In genomic region chr6:52555531-52556228, GRCh38 we compare ENCODE assay signal across 23 cellular contexts. TPM values are rescaled to one million over a fixed set of nuclear protein-coding genes. Genes with fewer than 3 reads are reported as not detected.
DNase-seq lines count a peak whose midpoint lies in the region; ATAC-seq, FAIRE-seq and TF ChIP-seq lines count a peak whose summit lies in the region.
"Had no signal": no experiment of that assay in that cellular context is flagged by ENCODE, and none has a peak within 500 bp of the region (broad histone marks: within the 10 kb centered on the region; RNA-seq: fewer than 3 reads in every experiment).

No MANE protein-coding gene starts in this region.

- H3K4me2 ChIP-seq in BLaER1: peak overlapping the region; percentile 83
- H3K4me2 ChIP-seq: A549 had no signal

- H3K4me1 Mint-ChIP-seq in osteocyte (ENCODE audit: unreplicated experiment): peaks cover 94% of the 10 kb centered on the region
- H3K4me1 Mint-ChIP-seq: activated CD4-positive, alpha-beta T cell treated with anti-CD3 and anti-CD28 coated beads, Interleukin-2, amount 10 ng/mL, durations not matched to agents 24 days and 14 days had no signal

- H3K4me1 ChIP-seq in BLaER1 (peaks cover 94% of the 10 kb centered on the region), SJCRH30 (peaks cover 32% of the 10 kb centered on the region), esophagus muscularis mucosa (peaks cover 48 to 97% (median 83%) of the 10 kb centered on the region in 4 donors)
- H3K4me1 ChIP-seq: HAP-1 had no signal

- H3K9me3 ChIP-seq in BLaER1 (no peaks in the 10 kb centered on the region), SJCRH30 (replicated peaks) (no peaks in the 10 kb centered on the region), esophagus muscularis mucosa (no peaks in the 10 kb centered on the region)
- H3K9me3 ChIP-seq: A549, adrenal gland, HAP-1, right lobe of liver, upper lobe of left lung had no signal

- TF ChIP-seq POLR2A in esophagus muscularis mucosa (IDR thresholded peaks at IDR 0.05; ENCODE audit: low read depth): no peak

- peaks cover 25% of the 10 kb centered on the region for H3K36me3 ChIP-seq in BLaER1
- H3K36me3 ChIP-seq in SJCRH30: no peaks in the 10 kb centered on the region
- no peaks in the 10 kb centered on the region for H3K36me3 ChIP-seq in esophagus muscularis mucosa
- H3K36me3 ChIP-seq: adrenal gland, HAP-1, right lobe of liver, upper lobe of left lung had no signal

- H4K20me1 ChIP-seq in BLaER1: peaks cover 40% of the 10 kb centered on the region

- no peak for TF ChIP-seq EP300 in esophagus muscularis mucosa (IDR thresholded peaks at IDR 0.05)

- no peak for ATAC-seq in GM18502 (IDR thresholded peaks at IDR 0.05; ENCODE audit: poor library complexity, unreplicated experiment)
- ATAC-seq: A549; esophagus mucosa; left lobe of liver; right lobe of liver; stimulated activated naive CD8-positive, alpha-beta T cell treated with anti-CD3 and anti-CD28 coated beads, Interleukin-15, Interleukin-2, amounts not matched to agents 100 U/mL and 50 U/mL, for 24 hours had no signal

- H3K36me3 Mint-ChIP-seq in osteocyte (ENCODE audit: unreplicated experiment): peaks cover 21% of the 10 kb centered on the region

- H3K27ac ChIP-seq in BLaER1 (peak overlapping the region; percentile 35; the same call in 1 of the 2 replicates), SJCRH30 (peak overlapping the region; percentile 11; the same call in 1 of the 2 replicates), esophagus muscularis mucosa (replicated peaks in 1 of 4) (peak overlapping the region; percentile 52 to 66 (median 60))
- H3K27ac ChIP-seq: adrenal gland, HL-60, right lobe of liver had no signal

- no peaks in the 10 kb centered on the region for H3K9me3 Mint-ChIP-seq in osteocyte (ENCODE audit: unreplicated experiment)
- H3K9me3 Mint-ChIP-seq: activated CD4-positive, alpha-beta T cell treated with anti-CD3 and anti-CD28 coated beads, Interleukin-2, amount 10 ng/mL, durations not matched to agents 24 days and 14 days had no signal

- WGBS in esophagus muscularis mucosa: 50% methylated on average over 5 of the region's 5 CpGs

- no peaks in the 10 kb centered on the region for H3K27me3 ChIP-seq in BLaER1
- H3K27me3 ChIP-seq in SJCRH30: no peaks in the 10 kb centered on the region
- no peaks in the 10 kb centered on the region for H3K27me3 ChIP-seq in esophagus muscularis mucosa
- H3K27me3 ChIP-seq: adrenal gland, right lobe of liver, upper lobe of left lung had no signal

- FAIRE-seq in D721Med (lab: Jason Lieb, UNC): no peak
- FAIRE-seq: A549, GM12891 had no signal

- H3K4me3 ChIP-seq in BLaER1 (no peak overlapping the region), SJCRH30 (no peak overlapping the region), esophagus muscularis mucosa (peak overlapping the region in 1 of 4 donors; percentile 16)
- H3K4me3 ChIP-seq: A549, adrenal gland, HAP-1, right lobe of liver, upper lobe of left lung had no signal

- peak overlapping the region; percentile 70 for H3K4me3 Mint-ChIP-seq in osteocyte (ENCODE audit: unreplicated experiment)
- H3K4me3 Mint-ChIP-seq: activated CD4-positive, alpha-beta T cell treated with anti-CD3 and anti-CD28 coated beads, Interleukin-2, amount 10 ng/mL, durations not matched to agents 24 days and 14 days had no signal

- intact Hi-C loops in esophagus muscularis mucosa (cut with DNase I): no loop called here

- H3K9ac ChIP-seq in BLaER1: no peak overlapping the region

- DNase-seq in SJCRH30 (no peak), esophagus muscularis mucosa (ENCODE audit: extremely low spot score) (no peak), osteocyte (ENCODE audit: extremely low spot score, unreplicated experiment) (no peak), D721Med (ENCODE audit: insufficient read length, low spot score) (no peak), NCI-H2227 (lab: John Stamatoyannopoulos, UW; ENCODE audit: unreplicated experiment) (no peak), HUDEP-2 (lab: John Stamatoyannopoulos, UW; ENCODE audit: unreplicated experiment in 76 of 76) (no peak)
- DNase-seq: activated CD4-positive, alpha-beta T cell treated with anti-CD3 and anti-CD28 coated beads, Interleukin-2, amount 10 ng/mL, durations not matched to agents 24 days and 14 days; adrenal gland; caudate nucleus; glutamatergic neuron; NCI-H2029; right lobe of liver; stimulated activated CD4-positive, alpha-beta T cell treated with anti-CD3 and anti-CD28 coated beads, Interleukin-1b, Interleukin-23, amount 100 ng/mL, for 48 hours; stimulated activated naive CD8-positive, alpha-beta T cell treated with anti-CD3 and anti-CD28 coated beads, Interleukin-15, Interleukin-2, amounts not matched to agents 100 U/mL and 50 U/mL, for 24 hours; upper lobe of left lung had no signal

- H3K27ac Mint-ChIP-seq in osteocyte (ENCODE audit: unreplicated experiment): peak overlapping the region; percentile 97
- H3K27ac Mint-ChIP-seq: activated CD4-positive, alpha-beta T cell treated with anti-CD3 and anti-CD28 coated beads, Interleukin-2, amount 10 ng/mL, durations not matched to agents 24 days and 14 days had no signal

- TF ChIP-seq CTCF in esophagus muscularis mucosa (IDR thresholded peaks at IDR 0.05) (no peak), osteocyte (IDR thresholded peaks at IDR 0.05) (no peak), D721Med (IDR thresholded peaks at IDR 0.05; ENCODE audit: insufficient read depth, missing control alignments) (no peak)

- H3K27me3 Mint-ChIP-seq in osteocyte (ENCODE audit: unreplicated experiment): no peaks in the 10 kb centered on the region
- H3K27me3 Mint-ChIP-seq: activated CD4-positive, alpha-beta T cell treated with anti-CD3 and anti-CD28 coated beads, Interleukin-2, amount 10 ng/mL, durations not matched to agents 24 days and 14 days had no signal

RNA-seq across cellular contexts. Expression of gene TRAM2, which starts 21.2 kb away (rescaled TPM):
- 28.4 and 28.8 TPM in 2 replicates for total RNA-seq in SJCRH30 (2014; rRNA removed; shearing (Covaris generic))
- total RNA-seq in esophagus muscularis mucosa (10 to 100 TPM; 13.3 to 23.8 (median 18.5) TPM), osteocyte (320 and 339 TPM in 2 replicates)

Comparison
In these comparisons a context has a peak if more than half of its experiments do, and no peak if none do; other contexts are left out.
1. RNA of gene TRAM2, which starts 21.2 kb away (total RNA-seq): 320 to 339 TPM in osteocyte; 28.4 to 28.8 TPM in SJCRH30 and 13.3 to 23.8 TPM in esophagus muscularis mucosa; every median in the first group is over 10 times any median in the second.
2. Peak in every context shown above with its lines, with median percentiles within 50 percentile points of each other: H3K27ac ChIP-seq.